In genomic region chr10:28254290-28254985, GRCh38 we compare ENCODE assay signal across 13 cellular contexts. TPM values are rescaled to one million over a fixed set of nuclear protein-coding genes. Genes with fewer than 3 reads are reported as not detected.
DNase-seq lines count a peak whose midpoint lies in the region; ATAC-seq, FAIRE-seq and TF ChIP-seq lines count a peak whose summit lies in the region.
"Had no signal": no experiment of that assay in that cellular context is flagged by ENCODE, and none has a peak within 500 bp of the region (broad histone marks: within the 10 kb centered on the region; RNA-seq: fewer than 3 reads in every experiment).

No MANE protein-coding gene starts in this region.

- WGBS in mesenchymal stem cell, result 0% methylated on average over 3 of the region's 6 CpGs
- WGBS in HepG2 (ENCODE audit: low lambda C conversion rate), result 96% methylated on average over 6 of the region's 6 CpGs

- no peak for FAIRE-seq in HepG2 (lab: Jason Lieb, UNC)

- H3K4me1 ChIP-seq in mesenchymal stem cell (ENCODE audit: control insufficient read depth, insufficient read depth, low read depth, low read length), result no peaks in the 10 kb centered on the region
- no peaks in the 10 kb centered on the region for H3K4me1 ChIP-seq in HepG2 (ENCODE audit: insufficient read depth, low read length)
- H3K4me1 ChIP-seq: BLaER1 had no signal

- no peak overlapping the region for H2BK120ac ChIP-seq in mesenchymal stem cell (ENCODE audit: low read depth, low read length)

- POLR2A ChIA-PET in HepG2 (lab: Yijun Ruan, JAX), result no interaction called here

- H3K27ac Mint-ChIP-seq in HFFc6 (0 out of 2 replicates have a peak overlapping the region, but pooled peaks have one; percentile 44), chondrocyte (ENCODE audit: unreplicated experiment) (peak overlapping the region; percentile 80)

- no peak for TF ChIP-seq CTCF in HFFc6 (IDR thresholded peaks at IDR 0.05)
- no peak for TF ChIP-seq CTCF in chondrocyte (IDR thresholded peaks at IDR 0.05)
- TF ChIP-seq CTCF in HepG2 (CRISPR knock-in tag; IDR thresholded peaks at IDR 0.05), result no peak

- no peak overlapping the region for H3K4ac ChIP-seq in mesenchymal stem cell (ENCODE audit: low read depth in 1 of 2, low read length in 2 of 2)

- no TSS peak for BruUV-seq in HepG2 (replicated peaks; lab: Mats Ljungman, UMichigan)

- H2BK5ac ChIP-seq in mesenchymal stem cell (ENCODE audit: low read depth, low read length, poor library complexity, severe bottlenecking), result no peak overlapping the region

- H3K36me3 ChIP-seq in mesenchymal stem cell (ENCODE audit: control insufficient read depth in 1 of 2, insufficient read depth in 2 of 2, low read depth in 1 of 2, low read length in 2 of 2) (no peaks in the 10 kb centered on the region), HepG2 (replicated peaks in 1 of 2; ENCODE audit: control insufficient read depth in 1 of 2, insufficient read depth in 2 of 2, low read length in 2 of 2) (no peaks in the 10 kb centered on the region)
- H3K36me3 ChIP-seq: BLaER1, vagina had no signal

- H3K27me3 Mint-ChIP-seq in HFFc6 (ENCODE audit: insufficient read depth) (peaks cover 13% of the 10 kb centered on the region), chondrocyte (ENCODE audit: low read depth) (no peaks in the 10 kb centered on the region)

- intact Hi-C loops in HepG2 (cut with micrococcal nuclease; ENCODE audit: unreplicated experiment), result no loop called here

- H2BK15ac ChIP-seq in mesenchymal stem cell (ENCODE audit: low read depth, poor library complexity, severe bottlenecking), result no peak overlapping the region

- no peaks in the 10 kb centered on the region for H3K9me3 Mint-ChIP-seq in HFFc6
- H3K9me3 Mint-ChIP-seq in chondrocyte (ENCODE audit: low read depth), result no peaks in the 10 kb centered on the region

- H3K4me3 Mint-ChIP-seq in HFFc6 (no peak overlapping the region), chondrocyte (ENCODE audit: unreplicated experiment) (peak overlapping the region; percentile 33)

- H2AK5ac ChIP-seq in mesenchymal stem cell (ENCODE audit: low read length, severe bottlenecking), result no peak overlapping the region

- H3K36me3 Mint-ChIP-seq in HFFc6 (ENCODE audit: low read depth) (no peaks in the 10 kb centered on the region), chondrocyte (ENCODE audit: low read depth) (no peaks in the 10 kb centered on the region)

- TF ChIP-seq RAD21 in HepG2 (CRISPR knock-in tag; IDR thresholded peaks at IDR 0.05), result no peak

- DNase-seq in A172 (ENCODE audit: low spot score) (peak; percentile 90), HFFc6 (peak; percentile 65), chondrocyte (ENCODE audit: low spot score) (no peak), mesenchymal stem cell (peak; percentile 32), NCI-H82 (lab: John Stamatoyannopoulos, UW) (no peak), HepG2 (ENCODE audit: low spot score) (no peak)
- DNase-seq in NK-92 treated with Interleukin-12 subunit alpha and Interleukin-12 subunit beta, amount 100 ng/mL, for 24 hours (lab: John Stamatoyannopoulos, UW), result no peak
- DNase-seq: activated CD8-positive, alpha-beta memory T cell treated with anti-CD3 and anti-CD28 coated beads for 24 hours; KBM-7; SW 1271 had no signal

- no peak overlapping the region for H3K27ac ChIP-seq in mesenchymal stem cell (ENCODE audit: low read length, poor library complexity, severe bottlenecking)
- H3K27ac ChIP-seq in HepG2 (ENCODE audit: extremely low read length, insufficient read depth, low read length), result no peak overlapping the region
- H3K27ac ChIP-seq: BLaER1, vagina had no signal

- no peak overlapping the region for H3K14ac ChIP-seq in mesenchymal stem cell (ENCODE audit: low read length in 2 of 2)

- ATAC-seq in HG02840 (IDR thresholded peaks at IDR 0.05; ENCODE audit: low FRiP score, unreplicated experiment) (no peak), HepG2 (no peak)

- peaks cover 4% of the 10 kb centered on the region for H3K79me2 ChIP-seq in HepG2 (ENCODE audit: insufficient read depth, low read length)

- H3K4me3 ChIP-seq in mesenchymal stem cell (ENCODE audit: insufficient read depth in 1 of 2, low read depth in 1 of 2, low read length in 2 of 2) (no peak overlapping the region), HepG2 (replicated peaks in 1 of 3; ENCODE audit: insufficient read depth in 1 of 3, low read depth in 2 of 3, low read length in 3 of 3) (no peak overlapping the region)
- H3K4me3 ChIP-seq: BLaER1, vagina had no signal

- no peak overlapping the region for H3K23ac ChIP-seq in mesenchymal stem cell (ENCODE audit: low read length in 2 of 2)

- H3K79me1 ChIP-seq in mesenchymal stem cell (replicated peaks; ENCODE audit: low read length, poor library complexity, severe bottlenecking), result peaks cover 6% of the 10 kb centered on the region

- no peak overlapping the region for H4K91ac ChIP-seq in mesenchymal stem cell (ENCODE audit: low read length)

- H3K4me2 ChIP-seq in mesenchymal stem cell (ENCODE audit: low read length, poor library complexity, severe bottlenecking) (no peak overlapping the region), HepG2 (ENCODE audit: low read depth, low read length) (no peak overlapping the region)
- H3K4me2 ChIP-seq: BLaER1 had no signal

- CTCF ChIA-PET in HepG2 (lab: Yijun Ruan, JAX; ENCODE audit: low intra/inter-chr PET ratio, low total read pairs), result no interaction called here

- no peak overlapping the region for H3K18ac ChIP-seq in mesenchymal stem cell (ENCODE audit: low read depth in 1 of 2, low read length in 2 of 2)

- no peak overlapping the region for H2AFZ ChIP-seq in mesenchymal stem cell (ENCODE audit: low read depth, low read length)
- H2AFZ ChIP-seq in HepG2 (ENCODE audit: low read length), result no peak overlapping the region

- no peaks in the 10 kb centered on the region for H4K20me1 ChIP-seq in HepG2 (ENCODE audit: insufficient read depth, low read length)
- H4K20me1 ChIP-seq: BLaER1 had no signal

- H3K9me3 ChIP-seq in mesenchymal stem cell (ENCODE audit: control insufficient read depth, low read length) (no peaks in the 10 kb centered on the region), HepG2 (ENCODE audit: low read length) (no peaks in the 10 kb centered on the region)
- H3K9me3 ChIP-seq: BLaER1, vagina had no signal

- TF ChIP-seq EP300 in HepG2 (IDR thresholded peaks at IDR 0.05; ENCODE audit: low read depth in 2 of 2, low read length in 2 of 2) (no peak), HepG2 (CRISPR knock-in tag; IDR thresholded peaks at IDR 0.05; ENCODE audit: borderline replicate concordance) (no peak)

- in situ Hi-C loops in HepG2 (cut with HindIII; ENCODE audit: extremely low pct_ligation_motif_present, low pct_unique_long_range_greater_than_20kb), result no loop called here

- H4K8ac ChIP-seq in mesenchymal stem cell (ENCODE audit: low read length), result no peak overlapping the region

- H2BK12ac ChIP-seq in mesenchymal stem cell (ENCODE audit: low read length in 2 of 2), result no peak overlapping the region

- no peaks in the 10 kb centered on the region for H3K27me3 ChIP-seq in mesenchymal stem cell (ENCODE audit: control insufficient read depth in 1 of 2, insufficient read depth in 1 of 2, low read length in 2 of 2)
- no peaks in the 10 kb centered on the region for H3K27me3 ChIP-seq in HepG2 (ENCODE audit: control insufficient read depth in 1 of 2, insufficient read depth in 2 of 2, low read length in 2 of 2)
- H3K27me3 ChIP-seq: BLaER1, vagina had no signal

- TF ChIP-seq POLR2A in HepG2 (IDR thresholded peaks at IDR 0.05; ENCODE audit: insufficient read depth in 1 of 2, low read depth in 2 of 2, low read length in 2 of 2), result no peak

- H3K4me1 Mint-ChIP-seq in HFFc6 (ENCODE audit: low read depth) (peaks cover 17% of the 10 kb centered on the region), chondrocyte (ENCODE audit: low read depth) (peaks cover 63% of the 10 kb centered on the region)

- peak overlapping the region; percentile 12 for H3K9ac ChIP-seq in mesenchymal stem cell (ENCODE audit: low read length)
- no peak overlapping the region for H3K9ac ChIP-seq in HepG2 (ENCODE audit: insufficient read depth, low read depth, low read length)
- H3K9ac ChIP-seq: BLaER1 had no signal

RNA-seq across cellular contexts. Expression of gene MPP7, which starts 48.4 kb away (rescaled TPM):
- total RNA-seq in A172 (2014; rRNA removed; shearing (Covaris generic)), result 124 and 142 TPM in 2 replicates
- total RNA-seq in HFFc6 (2021; fragmentation: NEBNext Ultra II Directional; extraction: Animal tissue kit (Norgen Biotek cat#: 25700)), result 1 to 10 TPM in 2 of 6 experiments, under 1 TPM in 4; 0.80 to 2.6 (median 0.86) TPM
- 20.1 to 21.7 TPM (median 21.0 TPM) in 3 replicates for total RNA-seq in chondrocyte
- polyA plus RNA-seq in mesenchymal stem cell (2013, experiment 1 of 2), result 0.10 TPM
- polyA plus RNA-seq in mesenchymal stem cell (2013, experiment 2 of 2), result 0.14 TPM
- 16.4 and 23.8 TPM in 2 replicates for total RNA-seq in HepG2 (2016; rRNA removed; fragmentation: Illumina TruSeq; extraction: Trizol)
- total RNA-seq in HepG2 (2016; cell fraction: cytosol; rRNA removed; fragmentation: Illumina TruSeq; extraction: Trizol; ENCODE audit: low read depth), result 4.7 and 4.9 TPM in 2 replicates
- 15.7 and 24.1 TPM in 2 replicates for total RNA-seq in HepG2 (2016; cell fraction: insoluble cytoplasmic fraction; rRNA removed; fragmentation: Illumina TruSeq; extraction: Trizol)
- 13.2 and 13.5 TPM in 2 replicates for total RNA-seq in HepG2 (2016; cell fraction: membrane; rRNA removed; fragmentation: Illumina TruSeq; extraction: Trizol)
- total RNA-seq in HepG2 (2016; cell fraction: nucleus; rRNA removed; fragmentation: Illumina TruSeq; extraction: Trizol), result 13.9 and 16.9 TPM in 2 replicates
- 6.8 and 7.0 TPM in 2 replicates for polyA plus RNA-seq in HepG2 (2011; rRNA removed)
- 4.1 and 4.3 TPM in 2 replicates for polyA plus RNA-seq in HepG2 (2011; cell fraction: cytosol; rRNA removed)
- polyA plus RNA-seq in HepG2 (2011; cell fraction: nucleus; rRNA removed), result 3.2 and 3.9 TPM in 2 replicates
- polyA plus RNA-seq in HepG2 (2012), result 4.3 and 5.3 TPM in 2 replicates
- polyA plus RNA-seq in HepG2 (2016; cell fraction: cytosol; fragmentation: Illumina TruSeq; extraction: Trizol; ENCODE audit: low read depth), result 1.6 and 1.8 TPM in 2 replicates
- polyA plus RNA-seq in HepG2 (2016; cell fraction: insoluble cytoplasmic fraction; fragmentation: Illumina TruSeq; extraction: Trizol; ENCODE audit: low read depth), result 14.2 and 15.0 TPM in 2 replicates
- 4.8 and 5.4 TPM in 2 replicates for polyA plus RNA-seq in HepG2 (2016; cell fraction: membrane; fragmentation: Illumina TruSeq; extraction: Trizol; ENCODE audit: low read depth)
- polyA plus RNA-seq in HepG2 (2016; cell fraction: nucleus; fragmentation: Illumina TruSeq; extraction: Trizol; ENCODE audit: insufficient read depth, low read depth), result 8.0 and 8.2 TPM in 2 replicates
- 10.8 and 31.2 TPM in 2 replicates for polyA minus RNA-seq in HepG2 (2011; rRNA and poly(A)+ RNA removed; ENCODE audit: low replicate concordance)
- polyA minus RNA-seq in HepG2 (2011; cell fraction: cytosol; rRNA and poly(A)+ RNA removed), result 12.3 and 12.6 TPM in 2 replicates
- 17.6 and 21.8 TPM in 2 replicates for polyA minus RNA-seq in HepG2 (2011; cell fraction: nucleus; rRNA and poly(A)+ RNA removed)

Comparison
In these comparisons a context has a peak if more than half of its experiments do, and no peak if none do; other contexts are left out.
1. DNase-seq: peak in A172 (single experiment), HFFc6 (single experiment) and mesenchymal stem cell (single experiment); none in chondrocyte (single experiment), NCI-H82 (single experiment), HepG2 (single experiment) and NK-92 treated with Interleukin-12 subunit alpha and Interleukin-12 subunit beta, amount 100 ng/mL, for 24 hours (single experiment).